In the genomic region with DNA sequence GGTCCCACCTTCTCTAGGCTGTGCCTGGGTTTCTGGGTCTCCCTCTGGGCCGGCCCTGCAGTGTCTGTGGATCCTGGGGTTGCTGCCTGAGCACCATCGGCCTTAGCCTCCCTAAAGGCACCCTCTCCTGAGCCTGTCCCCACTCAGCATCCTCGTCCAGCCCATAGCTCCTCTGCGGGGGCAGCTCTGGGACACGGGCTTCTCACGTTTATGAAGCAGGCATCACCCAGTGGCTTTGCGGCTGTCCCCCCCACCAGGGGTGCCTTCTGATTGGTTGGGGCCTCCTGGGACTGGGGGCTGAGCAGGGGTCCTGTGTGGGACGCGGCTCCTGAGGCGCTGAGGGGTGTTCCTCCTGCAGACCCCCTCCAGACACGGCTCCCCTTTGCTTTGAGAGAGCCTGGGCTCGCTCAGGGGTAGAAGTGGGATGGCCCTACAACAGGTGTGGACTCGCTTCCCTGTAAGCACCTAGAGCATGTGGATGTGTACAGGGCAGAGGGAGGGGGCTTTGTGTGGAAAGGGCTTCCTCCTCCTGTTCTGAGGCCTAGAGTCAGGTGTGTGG, we compare ENCODE assay signal across 19 cellular contexts. TPM values are rescaled to one million over a fixed set of nuclear protein-coding genes. Genes with fewer than 3 reads are reported as not detected.
DNase-seq lines count a peak whose midpoint lies in the region; ATAC-seq and TF ChIP-seq lines count a peak whose summit lies in the region.
"Had no signal": no experiment of that assay in that cellular context is flagged by ENCODE, and none has a peak within 500 bp of the region (broad histone marks: within the 10 kb centered on the region; RNA-seq: fewer than 3 reads in every experiment).

No MANE protein-coding gene starts in this region.

- H3K4me3 ChIP-seq in trophoblast cell (ENCODE audit: low read depth, low read length): no peak overlapping the region

- no peak overlapping the region for H2BK12ac ChIP-seq in H9 (ENCODE audit: insufficient read length, low read depth, low read length)
- no peak overlapping the region for H2BK12ac ChIP-seq in trophoblast cell (ENCODE audit: low read length)

- H2BK15ac ChIP-seq in H9 (ENCODE audit: low read depth, low read length): no peak overlapping the region

- H3K23me2 ChIP-seq in H9 (ENCODE audit: insufficient read length, low read depth, low read length, poor library complexity, severe bottlenecking): no peaks in the 10 kb centered on the region

- H3K4me2 ChIP-seq in H9 (ENCODE audit: insufficient read depth, insufficient read length, low read length) (no peak overlapping the region), trophoblast cell (ENCODE audit: low read length) (no peak overlapping the region)

- no peak overlapping the region for H3K27ac ChIP-seq in H9 (ENCODE audit: insufficient read length, low read depth, low read length)
- no peak overlapping the region for H3K27ac ChIP-seq in trophoblast cell (ENCODE audit: low read depth, low read length)
- no peak overlapping the region for H3K27ac ChIP-seq in foreskin keratinocyte

- H4K91ac ChIP-seq in H9 (ENCODE audit: insufficient read length, low read depth, low read length): no peak overlapping the region
- H4K91ac ChIP-seq in trophoblast cell (ENCODE audit: low read depth, low read length): no peak overlapping the region

- H3K9ac ChIP-seq in H9 (ENCODE audit: extremely low read depth, insufficient read length, low read length) (no peak overlapping the region), trophoblast cell (ENCODE audit: low read length) (no peak overlapping the region)

- H2BK5ac ChIP-seq in H9 (ENCODE audit: insufficient read length, low read length) (no peak overlapping the region), trophoblast cell (ENCODE audit: low read depth, low read length, poor library complexity) (no peak overlapping the region)

- no peaks in the 10 kb centered on the region for H3K27me3 Mint-ChIP-seq in activated T-cell treated with anti-CD3 and anti-CD28 coated beads, Interleukin-2, amount 50 U/mL, for 24 hours
- H3K27me3 Mint-ChIP-seq in activated T-cell treated with anti-CD3 and anti-CD28 coated beads, Interleukin-2, amount 50 U/mL, for 72 hours (ENCODE audit: low read depth): no peaks in the 10 kb centered on the region
- no peaks in the 10 kb centered on the region for H3K27me3 Mint-ChIP-seq in H9 (ENCODE audit: low read depth)
- no peaks in the 10 kb centered on the region for H3K27me3 Mint-ChIP-seq in activated T-helper 17 cell treated with anti-CD3 and anti-CD28 coated beads, Interleukin-2, amount 50 U/mL, for 72 hours
- H3K27me3 Mint-ChIP-seq: B cell; CD4-positive, alpha-beta T cell had no signal

- no peaks in the 10 kb centered on the region for H3K9me3 Mint-ChIP-seq in activated T-cell treated with anti-CD3 and anti-CD28 coated beads, Interleukin-2, amount 50 U/mL, for 24 hours
- no peaks in the 10 kb centered on the region for H3K9me3 Mint-ChIP-seq in activated T-cell treated with anti-CD3 and anti-CD28 coated beads, Interleukin-2, amount 50 U/mL, for 72 hours
- H3K9me3 Mint-ChIP-seq in H9: no peaks in the 10 kb centered on the region
- no peaks in the 10 kb centered on the region for H3K9me3 Mint-ChIP-seq in activated T-helper 17 cell treated with anti-CD3 and anti-CD28 coated beads, Interleukin-2, amount 50 U/mL, for 72 hours
- H3K9me3 Mint-ChIP-seq: CD4-positive, alpha-beta T cell had no signal

- H3K79me1 ChIP-seq in H9 (ENCODE audit: insufficient read depth, low read depth, low read length, poor library complexity, severe bottlenecking): no peaks in the 10 kb centered on the region
- H3K79me1 ChIP-seq in trophoblast cell (ENCODE audit: low read length): no peaks in the 10 kb centered on the region

- H3K18ac ChIP-seq in H9 (ENCODE audit: insufficient read length, low read depth, low read length) (no peak overlapping the region), trophoblast cell (ENCODE audit: low read length) (no peak overlapping the region)

- H4K12ac ChIP-seq in trophoblast cell (ENCODE audit: low read depth, low read length): no peak overlapping the region

- peaks cover 5% of the 10 kb centered on the region for H3K36me3 Mint-ChIP-seq in activated T-cell treated with anti-CD3 and anti-CD28 coated beads, Interleukin-2, amount 50 U/mL, for 24 hours (ENCODE audit: low read depth)
- H3K36me3 Mint-ChIP-seq in activated T-cell treated with anti-CD3 and anti-CD28 coated beads, Interleukin-2, amount 50 U/mL, for 72 hours (ENCODE audit: insufficient read depth in 2 of 2): no peaks in the 10 kb centered on the region
- H3K36me3 Mint-ChIP-seq in H9 (ENCODE audit: insufficient read depth in 1 of 3, low read depth in 3 of 3): peaks cover 4 to 9% (median 7%) of the 10 kb centered on the region in 3 experiments; a peak in 5 of 7 replicates
- no peaks in the 10 kb centered on the region for H3K36me3 Mint-ChIP-seq in activated T-helper 17 cell treated with anti-CD3 and anti-CD28 coated beads, Interleukin-2, amount 50 U/mL, for 72 hours (ENCODE audit: low read depth)

- no peak overlapping the region for H3T11ph ChIP-seq in H9 (ENCODE audit: low read length)

- H3K9me3 ChIP-seq in H9 (ENCODE audit: control insufficient read depth, low read depth, low read length) (no peaks in the 10 kb centered on the region), trophoblast cell (ENCODE audit: insufficient read depth, low read depth, low read length) (no peaks in the 10 kb centered on the region)
- H3K9me3 ChIP-seq: Caco-2 had no signal

- no peak for TF ChIP-seq CTCF in H9 (conservative IDR thresholded peaks at IDR 0.05)
- TF ChIP-seq CTCF in foreskin keratinocyte (conservative IDR thresholded peaks at IDR 0.05): no peak

- ATAC-seq in activated T-cell treated with anti-CD3 and anti-CD28 coated beads, Interleukin-2, amount 50 U/mL, for 72 hours (replicated peaks in 1 of 2): no peak
- ATAC-seq in activated T-helper 17 cell treated with anti-CD3 and anti-CD28 coated beads, Interleukin-2, amount 50 U/mL, for 72 hours (replicated peaks): no peak
- ATAC-seq in GM21576 (IDR thresholded peaks at IDR 0.05; ENCODE audit: unreplicated experiment) (no peak), foreskin keratinocyte (no peak), left lobe of liver (no peak)
- ATAC-seq: Panc1 had no signal

- H2AK5ac ChIP-seq in H9 (ENCODE audit: insufficient read length, low read length) (no peak overlapping the region), trophoblast cell (ENCODE audit: low read length) (no peak overlapping the region)

- H3K4ac ChIP-seq in H9 (ENCODE audit: low read depth, low read length) (no peak overlapping the region), trophoblast cell (ENCODE audit: low read depth, low read length) (peak overlapping the region; percentile 9)

- H3K4me1 ChIP-seq in H9 (ENCODE audit: insufficient read depth, low read length): no peaks in the 10 kb centered on the region
- H3K4me1 ChIP-seq in trophoblast cell (ENCODE audit: control insufficient read depth in 1 of 2, insufficient read depth in 2 of 2, low read length in 2 of 2): peaks cover 5 to 6% of the 10 kb centered on the region in 2 experiments
- H3K4me1 ChIP-seq in foreskin keratinocyte: no peaks in the 10 kb centered on the region
- H3K4me1 ChIP-seq: Caco-2 had no signal

- H4K8ac ChIP-seq in H9 (replicated peaks; ENCODE audit: insufficient read length, low read depth, low read length): no peak overlapping the region
- no peak overlapping the region for H4K8ac ChIP-seq in trophoblast cell (ENCODE audit: low read depth, low read length)

- H2AFZ ChIP-seq in H9 (ENCODE audit: low read length): no peak overlapping the region
- no peak overlapping the region for H2AFZ ChIP-seq in trophoblast cell (ENCODE audit: insufficient read depth, low read length, poor library complexity)

- no CpG with 5 or more reads among the region's 13 CpGs for WGBS in H9 (ENCODE audit: extremely low coverage, insufficient read length, low lambda C conversion rate)
- WGBS in trophoblast cell (ENCODE audit: extremely low coverage, insufficient coverage, insufficient read length): no CpG with 5 or more reads among the region's 13 CpGs

- no peak overlapping the region for H3K14ac ChIP-seq in H9 (ENCODE audit: insufficient read depth, low read length)
- H3K14ac ChIP-seq in trophoblast cell (ENCODE audit: low read length): no peak overlapping the region

- no peak for DNase-seq in activated T-cell treated with anti-CD3 and anti-CD28 coated beads, Interleukin-2, amount 50 U/mL, for 24 hours
- DNase-seq in activated T-cell treated with anti-CD3 and anti-CD28 coated beads, Interleukin-2, amount 50 U/mL, for 72 hours: no peak
- DNase-seq in H9: no peak
- no peak for DNase-seq in trophoblast cell
- no peak for DNase-seq in foreskin keratinocyte
- no peak for DNase-seq in left lobe of liver (ENCODE audit: low spot score)
- DNase-seq: 8988T; Caco-2; CD4-positive, alpha-beta T cell; GF-D8; Karpas-422; NCI-H1436 treated with DMSO at 0.1 percent for 48 hours; NCI-H2029; NCI-H345; NCI-H526 treated with DMSO at 0.1 percent for 48 hours had no signal

- H4K5ac ChIP-seq in H9 (ENCODE audit: insufficient read length, low read depth, low read length): no peak overlapping the region

- no peak overlapping the region for H2BK120ac ChIP-seq in H9 (ENCODE audit: low read depth, low read length, poor library complexity, severe bottlenecking)
- no peak overlapping the region for H2BK120ac ChIP-seq in trophoblast cell (ENCODE audit: insufficient read depth, low read length, poor library complexity)

- H3K27me3 ChIP-seq in H9 (ENCODE audit: insufficient read depth, low read length) (no peaks in the 10 kb centered on the region), trophoblast cell (ENCODE audit: insufficient read depth, low read length) (no peaks in the 10 kb centered on the region), foreskin keratinocyte (no peaks in the 10 kb centered on the region)

- H2BK20ac ChIP-seq in H9 (ENCODE audit: low read depth, low read length, poor library complexity, severe bottlenecking): no peak overlapping the region

- peak overlapping the region; percentile 80 for H3K27ac Mint-ChIP-seq in activated T-cell treated with anti-CD3 and anti-CD28 coated beads, Interleukin-2, amount 50 U/mL, for 24 hours
- H3K27ac Mint-ChIP-seq in activated T-cell treated with anti-CD3 and anti-CD28 coated beads, Interleukin-2, amount 50 U/mL, for 72 hours: no peak overlapping the region
- peak overlapping the region; percentile 64 to 87 (median 79); a peak in 3 of 7 replicates for H3K27ac Mint-ChIP-seq in H9
- peak overlapping the region; percentile 61 for H3K27ac Mint-ChIP-seq in activated T-helper 17 cell treated with anti-CD3 and anti-CD28 coated beads, Interleukin-2, amount 50 U/mL, for 72 hours
- H3K27ac Mint-ChIP-seq: B cell; CD4-positive, alpha-beta T cell had no signal

- H3K79me2 ChIP-seq in H9 (ENCODE audit: insufficient read depth, low read length): no peaks in the 10 kb centered on the region; the same call in 1 of the 2 replicates
- H3K79me2 ChIP-seq in trophoblast cell (ENCODE audit: control insufficient read depth, insufficient read depth, low read length, poor library complexity): peaks cover 11% of the 10 kb centered on the region

- H3K4me3 Mint-ChIP-seq in activated T-cell treated with anti-CD3 and anti-CD28 coated beads, Interleukin-2, amount 50 U/mL, for 24 hours: no peak overlapping the region
- H3K4me3 Mint-ChIP-seq in activated T-cell treated with anti-CD3 and anti-CD28 coated beads, Interleukin-2, amount 50 U/mL, for 72 hours: no peak overlapping the region
- H3K4me3 Mint-ChIP-seq in H9: no peak overlapping the region
- no peak overlapping the region for H3K4me3 Mint-ChIP-seq in activated T-helper 17 cell treated with anti-CD3 and anti-CD28 coated beads, Interleukin-2, amount 50 U/mL, for 72 hours
- H3K4me3 Mint-ChIP-seq: B cell; CD4-positive, alpha-beta T cell had no signal

- no peak overlapping the region for H3K56ac ChIP-seq in H9 (ENCODE audit: insufficient read length, low read depth, low read length)

- H4K20me1 ChIP-seq in H9 (ENCODE audit: control insufficient read depth, insufficient read depth, insufficient read length): no peaks in the 10 kb centered on the region

- peaks cover 65 to 66% of the 10 kb centered on the region in 2 experiments for H3K36me3 ChIP-seq in trophoblast cell (ENCODE audit: control insufficient read depth in 1 of 2, insufficient read depth in 2 of 2, low read length in 2 of 2)

- H3K23ac ChIP-seq in H9 (ENCODE audit: insufficient read length, low read depth, low read length) (no peak overlapping the region), trophoblast cell (ENCODE audit: low read length) (no peak overlapping the region)

- H3K4me1 Mint-ChIP-seq in activated T-cell treated with anti-CD3 and anti-CD28 coated beads, Interleukin-2, amount 50 U/mL, for 24 hours (ENCODE audit: low read depth): peaks cover 18% of the 10 kb centered on the region
- H3K4me1 Mint-ChIP-seq in activated T-cell treated with anti-CD3 and anti-CD28 coated beads, Interleukin-2, amount 50 U/mL, for 72 hours (ENCODE audit: low read depth): peaks cover 4% of the 10 kb centered on the region
- H3K4me1 Mint-ChIP-seq in H9: peaks cover 1 to 12% of the 10 kb centered on the region in 2 experiments; a peak in 3 of 4 replicates
- peaks cover 4% of the 10 kb centered on the region for H3K4me1 Mint-ChIP-seq in activated T-helper 17 cell treated with anti-CD3 and anti-CD28 coated beads, Interleukin-2, amount 50 U/mL, for 72 hours

RNA-seq across cellular contexts. Expression of gene ULK1, which starts 10.7 kb away (rescaled TPM):
- total RNA-seq in activated T-cell treated with anti-CD3 and anti-CD28 coated beads, Interleukin-2, amount 50 U/mL, for 72 hours: 10 to 100 TPM; 29.8 to 31.2 TPM
- total RNA-seq in H9 (2021) (52.7 and 57.2 TPM in 2 replicates), foreskin keratinocyte (5.4 and 7.0 TPM in 2 replicates), left lobe of liver (40.3 TPM)
- total RNA-seq in activated T-helper 17 cell treated with anti-CD3 and anti-CD28 coated beads, Interleukin-2, amount 50 U/mL, for 72 hours: 10 to 100 TPM; 14.7 to 21.5 TPM
- polyA plus RNA-seq in trophoblast cell (2013): 74.0 and 74.9 TPM in 2 replicates
- 4.5 and 6.0 TPM in 2 replicates for polyA plus RNA-seq in foreskin keratinocyte

RNA-seq across cellular contexts. Expression of gene PUS1, which starts 23.9 kb away (rescaled TPM):
- total RNA-seq in activated T-cell treated with anti-CD3 and anti-CD28 coated beads, Interleukin-2, amount 50 U/mL, for 72 hours: 10 to 100 TPM; 37.3 to 53.4 TPM
- total RNA-seq in H9 (2021) (116 and 117 TPM in 2 replicates), foreskin keratinocyte (26.4 and 31.8 TPM in 2 replicates), left lobe of liver (19.6 TPM)
- total RNA-seq in activated T-helper 17 cell treated with anti-CD3 and anti-CD28 coated beads, Interleukin-2, amount 50 U/mL, for 72 hours: 10 to 100 TPM; 31.5 to 75.2 TPM
- 33.0 and 33.3 TPM in 2 replicates for polyA plus RNA-seq in trophoblast cell (2013)
- polyA plus RNA-seq in foreskin keratinocyte: 46.8 and 47.4 TPM in 2 replicates

RNA-seq across cellular contexts. Expression of gene EP400, which starts 44.6 kb away (rescaled TPM):
- total RNA-seq in activated T-cell treated with anti-CD3 and anti-CD28 coated beads, Interleukin-2, amount 50 U/mL, for 72 hours: 10 to 100 TPM; 51.7 to 52.3 TPM
- total RNA-seq in H9 (2021) (53.3 and 61.7 TPM in 2 replicates), foreskin keratinocyte (15.5 and 18.4 TPM in 2 replicates), left lobe of liver (14.3 TPM)
- total RNA-seq in activated T-helper 17 cell treated with anti-CD3 and anti-CD28 coated beads, Interleukin-2, amount 50 U/mL, for 72 hours: 10 to 100 TPM; 47.1 to 60.0 TPM
- 25.4 and 26.9 TPM in 2 replicates for polyA plus RNA-seq in trophoblast cell (2013)
- 9.5 and 11.7 TPM in 2 replicates for polyA plus RNA-seq in foreskin keratinocyte
